In the genomic region with DNA sequence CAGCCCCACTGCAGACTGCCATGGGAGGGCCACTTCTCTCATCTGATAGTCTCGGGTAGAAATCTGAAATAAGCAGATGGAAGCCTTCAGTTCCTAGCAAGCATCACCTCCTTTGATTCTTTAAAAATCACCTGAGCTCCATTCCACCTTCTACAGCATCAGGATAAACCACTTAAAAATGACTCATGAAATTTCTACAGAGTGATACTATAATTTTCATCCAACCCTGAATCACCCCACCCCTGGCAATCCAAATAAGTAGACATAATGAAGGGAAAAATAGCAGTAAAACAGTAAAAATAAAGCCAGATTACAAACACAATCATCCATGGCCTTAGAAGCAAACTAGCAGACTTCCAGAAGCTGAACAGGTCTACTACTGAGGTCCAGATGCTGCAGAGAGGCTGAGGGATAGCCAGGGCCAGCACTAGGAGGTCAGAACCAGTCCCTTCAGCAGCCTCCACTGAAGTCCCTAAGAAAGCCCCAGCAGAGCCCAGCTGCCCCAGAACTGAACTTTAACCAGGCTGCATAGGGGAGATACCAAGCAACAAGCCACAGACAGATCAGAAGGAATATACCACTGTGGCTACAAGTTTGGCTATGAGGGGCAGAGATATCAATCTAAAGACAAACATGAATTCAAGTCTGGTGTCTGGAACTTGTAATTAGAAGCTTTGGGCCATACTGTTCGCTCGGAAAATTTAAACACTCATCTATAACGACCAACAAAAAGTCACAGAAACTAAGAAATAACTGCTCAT, we compare ENCODE assay signal across 18 cellular contexts. TPM values are rescaled to one million over a fixed set of nuclear protein-coding genes. Genes with fewer than 3 reads are reported as not detected.
DNase-seq lines count a peak whose midpoint lies in the region; ATAC-seq and TF ChIP-seq lines count a peak whose summit lies in the region.
"Had no signal": no experiment of that assay in that cellular context is flagged by ENCODE, and none has a peak within 500 bp of the region (broad histone marks: within the 10 kb centered on the region; RNA-seq: fewer than 3 reads in every experiment).

No MANE protein-coding gene starts in this region.

- no peaks in the 10 kb centered on the region for H3K9me3 ChIP-seq in CD8-positive, alpha-beta T cell (ENCODE audit: low read length)
- no peaks in the 10 kb centered on the region for H3K9me3 ChIP-seq in HUES48 (ENCODE audit: control insufficient read depth, insufficient read depth, low read length)
- no peaks in the 10 kb centered on the region for H3K9me3 ChIP-seq in mammary epithelial cell (replicated peaks; ENCODE audit: insufficient read depth, low read length)
- H3K9me3 ChIP-seq in mesodermal cell (ENCODE audit: control insufficient read depth, low read length): no peaks in the 10 kb centered on the region
- no peaks in the 10 kb centered on the region for H3K9me3 ChIP-seq in SJCRH30 (replicated peaks)
- H3K9me3 ChIP-seq: BLaER1, HAP-1, sigmoid colon had no signal

- ATAC-seq in CD8-positive, alpha-beta T cell: no peak
- ATAC-seq in GM21786 (IDR thresholded peaks at IDR 0.05; ENCODE audit: unreplicated experiment): no peak
- ATAC-seq: naive thymus-derived CD4-positive, alpha-beta T cell had no signal

- 81% methylated on average over 2 of the region's 4 CpGs for WGBS in mammary epithelial cell (ENCODE audit: low coverage, missing lambda C conversion rate)
- 86 to 91% methylated on average over 3 of the region's 4 CpGs for WGBS in mesodermal cell (ENCODE audit: insufficient coverage in 2 of 2), 2 experiments

- H3K4me1 Mint-ChIP-seq in CD8-positive, alpha-beta T cell (ENCODE audit: low read depth): peaks cover 50% of the 10 kb centered on the region
- H3K4me1 Mint-ChIP-seq in activated T-helper 2 cell treated with anti-CD3 and anti-CD28 coated beads, Interferon-gamma antibody, Interleukin-2, Interleukin-4, amounts not matched to agents 10 μg/mL and 5 μg/mL and 100 μg/mL, durations not matched to agents 14 hours and 24 hours and 36 hours (ENCODE audit: low read depth): peaks cover 22% of the 10 kb centered on the region

- H2AFZ ChIP-seq in mammary epithelial cell (ENCODE audit: low read depth, low read length): no peak overlapping the region

- peak overlapping the region; percentile 47 for H3K27ac Mint-ChIP-seq in CD8-positive, alpha-beta T cell
- H3K27ac Mint-ChIP-seq in activated T-helper 2 cell treated with anti-CD3 and anti-CD28 coated beads, Interferon-gamma antibody, Interleukin-2, Interleukin-4, amounts not matched to agents 10 μg/mL and 5 μg/mL and 100 μg/mL, durations not matched to agents 14 hours and 24 hours and 36 hours: no peak overlapping the region

- peaks cover 90% of the 10 kb centered on the region for H3K79me2 ChIP-seq in mammary epithelial cell (ENCODE audit: insufficient read depth, low read length)

- peak overlapping the region; percentile 26 for H3K4me2 ChIP-seq in mammary epithelial cell (ENCODE audit: insufficient read depth, low read depth, low read length)
- H3K4me2 ChIP-seq: BLaER1 had no signal

- no peak for TF ChIP-seq CTCF in CD8-positive, alpha-beta T cell (IDR thresholded peaks at IDR 0.05)
- TF ChIP-seq CTCF in mammary epithelial cell (conservative IDR thresholded peaks at IDR 0.05 in 1 of 2, IDR thresholded peaks at IDR 0.05 in 1 of 2; ENCODE audit: extremely low read depth in 1 of 2, insufficient read depth in 1 of 2, low read depth in 1 of 2, low read length in 2 of 2): no peak

- in situ Hi-C loops in mammary epithelial cell (cut with MboI; ENCODE audit: low sequenced_read_pairs in 2 of 2): no loop called here

- no peak overlapping the region for H3K4me3 Mint-ChIP-seq in CD8-positive, alpha-beta T cell
- no peak overlapping the region for H3K4me3 Mint-ChIP-seq in activated T-helper 2 cell treated with anti-CD3 and anti-CD28 coated beads, Interferon-gamma antibody, Interleukin-2, Interleukin-4, amounts not matched to agents 10 μg/mL and 5 μg/mL and 100 μg/mL, durations not matched to agents 14 hours and 24 hours and 36 hours (ENCODE audit: low read depth)
- H3K4me3 Mint-ChIP-seq: naive thymus-derived CD4-positive, alpha-beta T cell had no signal

- H3K4me1 ChIP-seq in CD8-positive, alpha-beta T cell (ENCODE audit: insufficient read depth, low read length): peaks cover 4% of the 10 kb centered on the region
- H3K4me1 ChIP-seq in HUES48 (ENCODE audit: control insufficient read depth, insufficient read depth, low read length) (peaks cover 42% of the 10 kb centered on the region), mammary epithelial cell (ENCODE audit: insufficient read depth, low read length) (peaks cover 43% of the 10 kb centered on the region), mesodermal cell (ENCODE audit: control insufficient read depth, insufficient read depth, low read length, poor library complexity, severe bottlenecking) (peaks cover 29% of the 10 kb centered on the region), SJCRH30 (peaks cover 19% of the 10 kb centered on the region)

- CTCF ChIA-PET in CD8-positive, alpha-beta T cell (lab: Charles Lee): interaction anchor here (1.2 to 1.8 kb wide), 2 partner anchors 30 to 242 kb away, joined by 3 to 5 read pairs; no protein-coding TSS in a partner anchor
- CTCF ChIA-PET in mammary epithelial cell (lab: Charles Lee; ENCODE audit: low non-redundant PET): no interaction called here

- intact Hi-C loops in CD8-positive, alpha-beta T cell (cut with DNase I, micrococcal nuclease): no loop called here
- intact Hi-C loops in mammary epithelial cell (cut with micrococcal nuclease): no loop called here
- intact Hi-C loops in activated T-helper 2 cell treated with anti-CD3 and anti-CD28 coated beads, Interferon-gamma antibody, Interleukin-2, Interleukin-4, amounts not matched to agents 10 μg/mL and 5 μg/mL and 100 μg/mL, durations not matched to agents 14 hours and 24 hours and 36 hours (cut with micrococcal nuclease): no loop called here

- H3K9ac ChIP-seq in HUES48 (ENCODE audit: low read depth, low read length) (no peak overlapping the region), mammary epithelial cell (ENCODE audit: insufficient read depth, low read length) (peak overlapping the region; percentile 16)
- H3K9ac ChIP-seq: BLaER1 had no signal

- no peaks in the 10 kb centered on the region for H3K27me3 Mint-ChIP-seq in CD8-positive, alpha-beta T cell (ENCODE audit: low read depth)
- no peaks in the 10 kb centered on the region for H3K27me3 Mint-ChIP-seq in activated T-helper 2 cell treated with anti-CD3 and anti-CD28 coated beads, Interferon-gamma antibody, Interleukin-2, Interleukin-4, amounts not matched to agents 10 μg/mL and 5 μg/mL and 100 μg/mL, durations not matched to agents 14 hours and 24 hours and 36 hours (ENCODE audit: low read depth)
- H3K27me3 Mint-ChIP-seq: naive thymus-derived CD4-positive, alpha-beta T cell had no signal

- BruUV-seq in mammary epithelial cell (replicated peaks; lab: Mats Ljungman, UMichigan): TSS peak; percentile 66

- H3K36me3 Mint-ChIP-seq in CD8-positive, alpha-beta T cell: peaks cover 24% of the 10 kb centered on the region
- H3K36me3 Mint-ChIP-seq in activated T-helper 2 cell treated with anti-CD3 and anti-CD28 coated beads, Interferon-gamma antibody, Interleukin-2, Interleukin-4, amounts not matched to agents 10 μg/mL and 5 μg/mL and 100 μg/mL, durations not matched to agents 14 hours and 24 hours and 36 hours (ENCODE audit: low read depth): peaks cover 12% of the 10 kb centered on the region

- no peak for DNase-seq in CD8-positive, alpha-beta T cell
- DNase-seq in mammary epithelial cell: peak; percentile 73
- DNase-seq in activated T-helper 2 cell treated with anti-CD3 and anti-CD28 coated beads, Interferon-gamma antibody, Interleukin-2, Interleukin-4, amounts not matched to agents 10 μg/mL and 5 μg/mL and 100 μg/mL, durations not matched to agents 14 hours and 24 hours and 36 hours (ENCODE audit: low spot score): no peak
- no peak for DNase-seq in SJCRH30
- no peak for DNase-seq in NCI-H446 (lab: John Stamatoyannopoulos, UW)
- DNase-seq: effector CD8-positive, alpha-beta T cell; GDM1; naive thymus-derived CD4-positive, alpha-beta T cell; NCI-H1436 treated with DMSO at 0.1 percent for 48 hours; NCI-H526; SHP77 treated with DMSO at 0.1 percent for 48 hours; sigmoid colon had no signal

- dilution Hi-C loops in mammary epithelial cell (cut with HindIII; ENCODE audit: low sequenced_read_pairs): no loop called here

- no peaks in the 10 kb centered on the region for H3K9me3 Mint-ChIP-seq in CD8-positive, alpha-beta T cell
- no peaks in the 10 kb centered on the region for H3K9me3 Mint-ChIP-seq in activated T-helper 2 cell treated with anti-CD3 and anti-CD28 coated beads, Interferon-gamma antibody, Interleukin-2, Interleukin-4, amounts not matched to agents 10 μg/mL and 5 μg/mL and 100 μg/mL, durations not matched to agents 14 hours and 24 hours and 36 hours

- H3K36me3 ChIP-seq in CD8-positive, alpha-beta T cell (ENCODE audit: insufficient read depth, low read length): no peaks in the 10 kb centered on the region
- H3K36me3 ChIP-seq in HUES48 (ENCODE audit: control insufficient read depth, insufficient read depth, low read length) (no peaks in the 10 kb centered on the region), mammary epithelial cell (ENCODE audit: insufficient read depth, low read length) (peaks cover 6% of the 10 kb centered on the region), mesodermal cell (ENCODE audit: control insufficient read depth, insufficient read depth, low read length) (peaks cover 2% of the 10 kb centered on the region), SJCRH30 (no peaks in the 10 kb centered on the region)
- H3K36me3 ChIP-seq: HAP-1 had no signal

- H3K4me3 ChIP-seq in CD8-positive, alpha-beta T cell (ENCODE audit: low read depth, low read length): no peak overlapping the region
- H3K4me3 ChIP-seq in HUES48 (ENCODE audit: low read depth, low read length) (no peak overlapping the region), mammary epithelial cell (replicated peaks in 1 of 3; ENCODE audit: insufficient read depth in 1 of 3, low read depth in 2 of 3, low read length in 3 of 3) (no peak overlapping the region), mesodermal cell (ENCODE audit: extremely low read depth, insufficient read depth, low read length, poor library complexity, severe bottlenecking) (no peak overlapping the region), SJCRH30 (no peak overlapping the region)
- H3K4me3 ChIP-seq: BLaER1, HAP-1, sigmoid colon had no signal

- no peak overlapping the region for H3K27ac ChIP-seq in CD8-positive, alpha-beta T cell (ENCODE audit: low read depth, low read length)
- peak overlapping the region; percentile 47 for H3K27ac ChIP-seq in HUES48 (ENCODE audit: low read depth, low read length)
- H3K27ac ChIP-seq in mammary epithelial cell (ENCODE audit: insufficient read depth, low read depth, low read length): peak overlapping the region; percentile 79
- H3K27ac ChIP-seq in mesodermal cell (ENCODE audit: low read depth, low read length, severe bottlenecking): peak overlapping the region; percentile 82
- no peak overlapping the region for H3K27ac ChIP-seq in SJCRH30
- H3K27ac ChIP-seq: BLaER1, sigmoid colon had no signal

- POLR2A ChIA-PET in CD8-positive, alpha-beta T cell (lab: Charles Lee): no interaction called here

- no peaks in the 10 kb centered on the region for H4K20me1 ChIP-seq in mammary epithelial cell (ENCODE audit: insufficient read depth, low read length)

- no peaks in the 10 kb centered on the region for H3K27me3 ChIP-seq in CD8-positive, alpha-beta T cell (ENCODE audit: insufficient read depth, low read length)
- H3K27me3 ChIP-seq in HUES48 (ENCODE audit: control insufficient read depth, insufficient read depth, low read length) (no peaks in the 10 kb centered on the region), mammary epithelial cell (ENCODE audit: insufficient read depth, low read length) (no peaks in the 10 kb centered on the region), SJCRH30 (no peaks in the 10 kb centered on the region)
- H3K27me3 ChIP-seq: BLaER1, sigmoid colon had no signal

RNA-seq across cellular contexts. Expression of gene RNU4ATAC, which starts 54.7 kb away (rescaled TPM):
- total RNA-seq in CD8-positive, alpha-beta T cell: not detected
- total RNA-seq in mammary epithelial cell: under 1 TPM in 1 of 2 donors, not detected in 1; under 0.01 TPM
- polyA plus RNA-seq in mammary epithelial cell: not detected
- polyA minus RNA-seq in mammary epithelial cell: not detected
- polyA plus RNA-seq in mesodermal cell (2013, experiment 1 of 2): 1,932 TPM
- polyA plus RNA-seq in mesodermal cell (2013, experiment 2 of 2): 2,253 TPM
- not detected in 2 replicates for total RNA-seq in activated T-helper 2 cell treated with anti-CD3 and anti-CD28 coated beads, Interferon-gamma antibody, Interleukin-2, Interleukin-4, amounts not matched to agents 10 μg/mL and 5 μg/mL and 100 μg/mL, durations not matched to agents 14 hours and 24 hours and 36 hours
- total RNA-seq in SJCRH30 (2014; rRNA removed; shearing (Covaris generic)): under 0.01 TPM in 1 of 2 replicates, not detected in the other
- total RNA-seq: naive thymus-derived CD4-positive, alpha-beta T cell; sigmoid colon; subcutaneous adipose tissue had no signal
- polyA plus RNA-seq: naive thymus-derived CD4-positive, alpha-beta T cell; sigmoid colon had no signal

Comparison
In these comparisons a context has a peak if more than half of its experiments do, and no peak if none do; other contexts are left out.
1. H3K27ac ChIP-seq: peak in HUES48 (single experiment), mammary epithelial cell (single experiment) and mesodermal cell (single experiment); none in CD8-positive, alpha-beta T cell (single experiment) and SJCRH30 (single experiment).